In the genomic region with DNA sequence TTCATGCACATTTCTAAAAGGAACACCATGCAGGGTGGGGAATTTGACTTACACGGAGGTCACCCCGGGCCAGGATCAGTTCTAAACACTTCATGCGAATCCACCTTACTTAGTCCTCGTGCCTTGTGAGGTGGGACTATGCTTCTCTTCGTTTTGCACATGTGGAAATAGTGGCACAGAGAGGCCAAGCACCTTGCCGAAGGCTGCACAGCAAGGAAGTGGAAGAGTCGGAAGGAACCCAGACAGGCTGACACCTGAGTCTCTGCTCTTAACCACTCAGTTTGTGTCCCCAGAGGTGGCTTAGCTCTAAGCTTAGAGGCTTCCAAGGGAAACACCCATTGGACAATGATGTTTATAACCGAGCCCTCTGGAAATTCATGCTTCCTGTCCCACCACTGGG, we compare ENCODE assay signal across 6 cellular contexts.
"Had no signal": no experiment of that assay in that cellular context is flagged by ENCODE, and none has a peak within 500 bp of the region (broad histone marks: within the 10 kb centered on the region; RNA-seq: fewer than 3 reads in every experiment).

No MANE protein-coding gene starts in this region.

- H2AFZ ChIP-seq: GM23338 had no signal

- H3K4me2 ChIP-seq: GM23338 had no signal

- ATAC-seq: GM23338 had no signal

- FAIRE-seq: H1, H54, HTR-8/SVneo had no signal

- H3K4me3 ChIP-seq: GM23338 had no signal

- DNase-seq: H9, HCEC 1CT had no signal
